17 cellular contexts compared by ENCODE assay signal in genomic region chr17:31697838-31698237, GRCh38.
"Had no signal": no experiment of that assay in that cellular context is flagged by ENCODE, and none has a peak within 500 bp of the region (broad histone marks: within the 10 kb centered on the region; RNA-seq: fewer than 3 reads in every experiment).

No MANE protein-coding gene starts in this region.

- H3K36me3 ChIP-seq: ascending aorta, lower lobe of right lung, right lobe of liver, spleen, stomach, thoracic aorta had no signal

- DNase-seq: activated CD4-positive, alpha-beta memory T cell treated with anti-CD3 and anti-CD28 coated beads for 36 hours; activated CD4-positive, alpha-beta T cell treated with anti-CD3 and anti-CD28 coated beads for 36 hours; activated naive CD4-positive, alpha-beta T cell treated with anti-CD3 and anti-CD28 coated beads, Interleukin-2, amount 10 ng/mL, durations not matched to agents 7 days and 5 days; activated T-cell treated with anti-CD3 and anti-CD28 coated beads, Interleukin-2, amount 50 U/mL, for 24 hours; dorsolateral prefrontal cortex; erythroblast; kidney glomerular epithelial cell; lower lobe of right lung; mucosa of descending colon; naive thymus-derived CD4-positive, alpha-beta T cell; spleen; stomach had no signal

- H3K4me1 ChIP-seq: spleen had no signal

- H3K27me3 ChIP-seq: ascending aorta, right lobe of liver, spleen, stomach had no signal

- H3K9me3 ChIP-seq: ascending aorta, lower lobe of right lung, mucosa of descending colon, right lobe of liver, stomach, thoracic aorta had no signal

- H3K27ac ChIP-seq: dorsolateral prefrontal cortex, lower lobe of right lung, right lobe of liver, spleen had no signal

- ATAC-seq: activated CD4-positive, alpha-beta T cell treated with anti-CD3 and anti-CD28 coated beads for 36 hours; lower lobe of right lung; mucosa of descending colon; naive thymus-derived CD4-positive, alpha-beta T cell; right lobe of liver had no signal

- H3K4me3 ChIP-seq: ascending aorta, dorsolateral prefrontal cortex, lower lobe of right lung, mucosa of descending colon, right lobe of liver, spleen, stomach, thoracic aorta had no signal

- FAIRE-seq: bronchial epithelial cell, urothelium cell line had no signal
